In the genomic region with DNA sequence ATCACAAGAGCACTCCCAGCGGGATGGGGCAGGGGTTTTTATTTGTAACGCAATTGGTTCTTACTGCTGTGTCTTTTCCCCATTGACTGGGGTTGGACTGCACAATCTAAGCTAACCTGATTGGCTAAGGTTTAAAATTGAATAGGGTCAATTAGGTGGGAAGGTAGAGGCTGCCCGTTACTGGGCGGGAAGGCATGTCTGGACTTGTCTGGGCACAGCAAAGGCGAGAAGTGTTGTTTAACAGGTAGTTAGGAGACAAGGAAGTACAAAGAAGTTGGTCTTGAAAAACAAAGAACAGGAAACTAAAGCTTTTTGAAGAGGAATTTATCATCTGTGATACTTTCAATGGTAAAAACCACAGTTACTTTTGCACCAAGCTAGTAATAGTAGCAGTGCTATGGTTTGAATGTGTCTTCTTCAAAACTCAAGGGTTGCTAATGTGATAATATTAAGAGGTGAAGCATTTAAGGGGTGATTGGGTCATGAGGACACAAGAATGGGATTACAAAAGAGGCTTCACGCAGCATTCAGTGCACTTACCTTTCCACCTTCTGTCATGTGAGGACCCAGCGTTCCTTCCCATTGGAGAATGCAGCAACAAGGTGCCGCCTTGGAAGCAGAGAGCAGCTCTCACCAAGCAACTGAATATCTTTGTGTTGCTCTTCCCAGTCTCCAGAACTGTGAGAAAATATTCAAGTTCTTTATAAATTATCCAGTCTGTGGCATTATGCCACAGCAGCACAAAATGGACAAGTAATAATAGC, we compare ENCODE assay signal across 1 cellular context.
TF ChIP-seq lines count a peak whose summit lies in the region.

No MANE protein-coding gene starts in this region.

TF ChIP-seq in GM12878, 131 proteins besides CTCF, POLR2A, EP300 and RAD21 (continued from another document):
- TF ChIP-seq ZBTB33 (IDR thresholded peaks at IDR 0.05), result peak; percentile 47; the same call in 1 of the 2 replicates
- TF ChIP-seq SIX5 (IDR thresholded peaks at IDR 0.05; ENCODE audit: low read depth, low read length, severe bottlenecking), result no peak
- no peak for TF ChIP-seq JUNB (IDR thresholded peaks at IDR 0.05)
- TF ChIP-seq RUNX3 (IDR thresholded peaks at IDR 0.05; ENCODE audit: low read length), result peak; percentile 47; the same call in 1 of the 2 replicates
- TF ChIP-seq MTA2 (IDR thresholded peaks at IDR 0.05; ENCODE audit: low read depth), result 0 out of 2 replicates have a peak, but pooled peaks have one; percentile 35
